ENCODE assay signal across 8 cellular contexts in genomic region chr2:67338601-67339233, GRCh38.
"Had no signal": no experiment of that assay in that cellular context is flagged by ENCODE, and none has a peak within 500 bp of the region (broad histone marks: within the 10 kb centered on the region; RNA-seq: fewer than 3 reads in every experiment).

No MANE protein-coding gene starts in this region.

- H3K36me3 Mint-ChIP-seq: IgD-negative memory B cell had no signal

- H3K9me3 Mint-ChIP-seq: HFFc6 had no signal

- H3K27ac Mint-ChIP-seq: HFFc6, IgD-negative memory B cell had no signal

- H3K4me3 ChIP-seq: HAP-1 had no signal

- H3K4me1 Mint-ChIP-seq: IgD-negative memory B cell had no signal

- H3K4me1 ChIP-seq: HAP-1 had no signal

- DNase-seq: GOT3, HFFc6, KBM-7 had no signal

- ATAC-seq: HCT116, HepG2 had no signal

- H3K36me3 ChIP-seq: HAP-1 had no signal

- H3K9me3 ChIP-seq: HAP-1 had no signal

- H3K4me3 Mint-ChIP-seq: HFFc6, IgD-negative memory B cell had no signal

- H3K27ac ChIP-seq: HL-60 had no signal
